11 cellular contexts compared by ENCODE assay signal in the genomic region with DNA sequence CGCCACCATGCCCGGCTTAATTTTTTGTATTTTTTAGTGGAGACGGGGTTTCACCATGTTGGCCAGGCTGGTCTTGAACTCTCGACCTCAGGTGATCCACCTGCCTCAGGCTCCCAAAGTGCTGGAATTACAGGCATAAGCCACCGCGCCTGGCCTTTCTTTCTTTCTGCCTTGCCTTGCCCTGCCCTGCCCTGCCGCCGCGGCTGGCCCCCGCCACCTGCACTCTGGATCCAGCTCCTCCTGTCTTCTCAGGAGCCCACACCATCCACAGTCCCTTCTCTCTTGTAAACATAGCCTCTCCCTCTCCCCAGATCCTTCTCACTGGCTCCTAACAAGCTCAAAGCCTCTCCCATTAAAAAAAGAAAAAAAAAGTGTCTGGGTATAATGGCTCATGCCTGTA. TPM values are rescaled to one million over a fixed set of nuclear protein-coding genes. Genes with fewer than 3 reads are reported as not detected.
"Had no signal": no experiment of that assay in that cellular context is flagged by ENCODE, and none has a peak within 500 bp of the region (broad histone marks: within the 10 kb centered on the region; RNA-seq: fewer than 3 reads in every experiment).

No MANE protein-coding gene starts in this region.

RNA-seq across cellular contexts. Expression of gene NKAIN1, which starts 44.4 kb away (rescaled TPM):
- total RNA-seq: left lobe of liver; left ventricle myocardium superior; lung microvascular endothelial cell; mesenteric fat pad; naive thymus-derived CD4-positive, alpha-beta T cell; osteoblast; spleen; subcutaneous adipose tissue; thoracic aorta; ureter had no signal
- polyA plus RNA-seq: keratinocyte; naive thymus-derived CD4-positive, alpha-beta T cell had no signal
